35 cellular contexts compared by ENCODE assay signal in the genomic region with DNA sequence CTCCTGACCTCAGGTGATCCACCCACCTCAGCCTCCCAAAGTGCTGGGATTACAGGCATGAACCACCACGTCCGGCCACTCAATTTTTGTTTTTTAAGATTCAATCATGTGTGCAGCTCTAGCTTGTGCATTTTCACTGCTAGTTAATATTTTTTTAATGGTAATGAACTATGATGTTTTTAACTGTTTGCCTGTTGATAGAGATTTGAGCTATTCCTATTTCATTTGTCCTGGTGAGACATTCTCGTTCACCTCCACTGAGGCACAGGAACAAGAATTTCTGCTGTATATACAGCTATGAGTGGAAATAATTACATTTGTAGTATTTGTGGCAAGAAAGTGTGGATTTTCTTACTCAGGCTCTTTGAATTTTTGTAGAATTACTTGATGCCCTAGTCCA.
"Had no signal": no experiment of that assay in that cellular context is flagged by ENCODE, and none has a peak within 500 bp of the region (broad histone marks: within the 10 kb centered on the region; RNA-seq: fewer than 3 reads in every experiment).

No MANE protein-coding gene starts in this region.

- H3K4me3 ChIP-seq: body of pancreas, breast epithelium had no signal

- H3K36me3 Mint-ChIP-seq: activated CD8-positive, alpha-beta memory T cell treated with anti-CD3 and anti-CD28 coated beads, Interleukin-2, amount 10 ng/mL, durations not matched to agents 7 days and 5 days; activated naive CD4-positive, alpha-beta T cell treated with anti-CD3 and anti-CD28 coated beads, Interleukin-2, amount 10 ng/mL, durations not matched to agents 7 days and 5 days; activated naive CD4-positive, alpha-beta T cell treated with anti-CD3 and anti-CD28 coated beads, Interleukin-2, amount 50 U/mL, for 24 hours; activated naive CD8-positive, alpha-beta T cell; activated naive CD8-positive, alpha-beta T cell treated with anti-CD3 and anti-CD28 coated beads, Interleukin-2, amount 10 ng/mL, durations not matched to agents 7 days and 5 days; WTC11 had no signal

- H3K27me3 ChIP-seq: body of pancreas, brain microvascular endothelial cell, breast epithelium had no signal

- H3K4me3 Mint-ChIP-seq: activated CD4-positive, alpha-beta memory T cell treated with anti-CD3 and anti-CD28 coated beads, Interleukin-2, amount 10 ng/mL, durations not matched to agents 7 days and 5 days; activated CD4-positive, alpha-beta T cell treated with anti-CD3 and anti-CD28 coated beads for 36 hours; activated CD4-positive, alpha-beta T cell treated with anti-CD3 and anti-CD28 coated beads, Interleukin-2, amount 10 ng/mL, durations not matched to agents 7 days and 5 days; activated CD8-positive, alpha-beta memory T cell treated with anti-CD3 and anti-CD28 coated beads, Interleukin-2, amount 10 ng/mL, durations not matched to agents 7 days and 5 days; activated CD8-positive, alpha-beta T cell treated with anti-CD3 and anti-CD28 coated beads, Interleukin-2, amount 10 ng/mL, durations not matched to agents 7 days and 5 days; activated naive CD4-positive, alpha-beta T cell treated with anti-CD3 and anti-CD28 coated beads, Interleukin-2, amount 10 ng/mL, durations not matched to agents 7 days and 5 days; activated naive CD4-positive, alpha-beta T cell treated with anti-CD3 and anti-CD28 coated beads, Interleukin-2, amount 50 U/mL, for 24 hours; activated naive CD8-positive, alpha-beta T cell; activated naive CD8-positive, alpha-beta T cell treated with anti-CD3 and anti-CD28 coated beads, Interleukin-2, amount 10 ng/mL, durations not matched to agents 7 days and 5 days; activated naive CD8-positive, alpha-beta T cell treated with anti-CD3 and anti-CD28 coated beads, Interleukin-2, amount 50 U/mL, for 24 hours; activated T-cell treated with anti-CD3 and anti-CD28 coated beads, Interleukin-2, amount 50 U/mL, for 24 hours; T-helper 1 cell treated with Interleukin-12 subunit alpha and Interleukin-12 subunit beta and Interleukin-4 antibody, amounts not matched to agents 30 μg/mL and 1 μg/mL, for 36 hours; T-helper 2 cell treated with Interferon-gamma antibody and Interleukin-4, amounts not matched to agents 5 μg/mL and 100 μg/mL, for 36 hours; WTC11 had no signal

- H3K36me3 ChIP-seq: brain microvascular endothelial cell, breast epithelium, WERI-Rb-1 had no signal

- H3K27ac ChIP-seq: body of pancreas, brain microvascular endothelial cell, breast epithelium, WERI-Rb-1 had no signal

- H3K9me3 Mint-ChIP-seq: activated CD4-positive, alpha-beta memory T cell treated with anti-CD3 and anti-CD28 coated beads, Interleukin-2, amount 10 ng/mL, durations not matched to agents 7 days and 5 days; activated naive CD4-positive, alpha-beta T cell treated with anti-CD3 and anti-CD28 coated beads, Interleukin-2, amount 50 U/mL, for 24 hours; activated naive CD8-positive, alpha-beta T cell treated with anti-CD3 and anti-CD28 coated beads, Interleukin-2, amount 10 ng/mL, durations not matched to agents 7 days and 5 days; activated T-cell treated with anti-CD3 and anti-CD28 coated beads, Interleukin-2, amount 50 U/mL, for 24 hours; WTC11 had no signal

- H3K27me3 Mint-ChIP-seq: activated CD4-positive, alpha-beta memory T cell treated with anti-CD3 and anti-CD28 coated beads, Interleukin-2, amount 10 ng/mL, durations not matched to agents 7 days and 5 days; activated CD4-positive, alpha-beta T cell treated with anti-CD3 and anti-CD28 coated beads for 36 hours; activated CD4-positive, alpha-beta T cell treated with anti-CD3 and anti-CD28 coated beads, Interleukin-2, amount 10 ng/mL, durations not matched to agents 7 days and 5 days; activated CD8-positive, alpha-beta memory T cell treated with anti-CD3 and anti-CD28 coated beads, Interleukin-2, amount 10 ng/mL, durations not matched to agents 7 days and 5 days; activated naive CD4-positive, alpha-beta T cell treated with anti-CD3 and anti-CD28 coated beads, Interleukin-2, amount 10 ng/mL, durations not matched to agents 7 days and 5 days; activated naive CD8-positive, alpha-beta T cell; activated naive CD8-positive, alpha-beta T cell treated with anti-CD3 and anti-CD28 coated beads, Interleukin-2, amount 10 ng/mL, durations not matched to agents 7 days and 5 days; activated naive CD8-positive, alpha-beta T cell treated with anti-CD3 and anti-CD28 coated beads, Interleukin-2, amount 50 U/mL, for 24 hours; activated T-cell treated with anti-CD3 and anti-CD28 coated beads, Interleukin-2, amount 50 U/mL, for 24 hours had no signal

- H3K4me1 ChIP-seq: body of pancreas, breast epithelium had no signal

- DNase-seq: activated CD4-positive, alpha-beta memory T cell treated with anti-CD3 and anti-CD28 coated beads, Interleukin-2, amount 10 ng/mL, durations not matched to agents 7 days and 5 days; activated CD4-positive, alpha-beta T cell treated with anti-CD3 and anti-CD28 coated beads for 1 hour; activated CD4-positive, alpha-beta T cell treated with anti-CD3 and anti-CD28 coated beads for 36 hours; activated CD4-positive, alpha-beta T cell treated with anti-CD3 and anti-CD28 coated beads for 48 hours; activated CD4-positive, alpha-beta T cell treated with anti-CD3 and anti-CD28 coated beads, Interleukin-2, amount 10 ng/mL, durations not matched to agents 7 days and 5 days; activated CD4-positive, alpha-beta T cell treated with anti-CD3 and anti-CD28 coated beads, Interleukin-2, amount 50 U/mL, for 48 hours; activated CD4-positive, CD25-positive, alpha-beta regulatory T cell; activated CD8-positive, alpha-beta memory T cell treated with anti-CD3 and anti-CD28 coated beads for 24 hours; activated CD8-positive, alpha-beta memory T cell treated with anti-CD3 and anti-CD28 coated beads, Interleukin-2, amount 10 ng/mL, durations not matched to agents 7 days and 5 days; activated CD8-positive, alpha-beta memory T cell treated with anti-CD3 and anti-CD28 coated beads, Interleukin-2, amount 50 U/mL, for 48 hours; activated CD8-positive, alpha-beta T cell treated with anti-CD3 and anti-CD28 coated beads, Interleukin-2, amount 10 ng/mL, durations not matched to agents 7 days and 5 days; activated effector memory CD4-positive, alpha-beta T cell treated with Interleukin-2 at 50 U/mL for 16 hours; activated gamma-delta T cell; activated naive CD4-positive, alpha-beta T cell treated with anti-CD3 and anti-CD28 coated beads, Interleukin-2, amount 10 ng/mL, durations not matched to agents 7 days and 5 days; activated naive CD4-positive, alpha-beta T cell treated with Interleukin-2 at 50 U/mL for 16 hours; activated naive CD8-positive, alpha-beta T cell treated with anti-CD3 and anti-CD28 coated beads, Interleukin-2, amount 10 ng/mL, durations not matched to agents 7 days and 5 days; activated naive CD8-positive, alpha-beta T cell treated with anti-CD3 and anti-CD28 coated beads, Interleukin-2, amount 50 U/mL, for 24 hours; activated T-cell treated with anti-CD3 and anti-CD28 coated beads, Interleukin-2, amount 50 U/mL, for 24 hours; activated T-cell treated with anti-CD3 and anti-CD28 coated beads, Interleukin-2, amount 50 U/mL, for 48 hours; aorta; body of pancreas; brain microvascular endothelial cell; central memory CD4-positive, alpha-beta T cell; SW 1271; T-helper 1 cell; T-helper 2 cell; T-helper 9 cell; WERI-Rb-1 had no signal

- H3K4me1 Mint-ChIP-seq: activated CD4-positive, alpha-beta memory T cell treated with anti-CD3 and anti-CD28 coated beads, Interleukin-2, amount 10 ng/mL, durations not matched to agents 7 days and 5 days; activated CD4-positive, alpha-beta T cell treated with anti-CD3 and anti-CD28 coated beads for 36 hours; activated CD4-positive, alpha-beta T cell treated with anti-CD3 and anti-CD28 coated beads, Interleukin-2, amount 10 ng/mL, durations not matched to agents 7 days and 5 days; activated CD8-positive, alpha-beta memory T cell treated with anti-CD3 and anti-CD28 coated beads, Interleukin-2, amount 10 ng/mL, durations not matched to agents 7 days and 5 days; activated naive CD4-positive, alpha-beta T cell treated with anti-CD3 and anti-CD28 coated beads, Interleukin-2, amount 10 ng/mL, durations not matched to agents 7 days and 5 days; activated naive CD4-positive, alpha-beta T cell treated with anti-CD3 and anti-CD28 coated beads, Interleukin-2, amount 50 U/mL, for 24 hours; activated naive CD8-positive, alpha-beta T cell treated with anti-CD3 and anti-CD28 coated beads, Interleukin-2, amount 10 ng/mL, durations not matched to agents 7 days and 5 days; activated naive CD8-positive, alpha-beta T cell treated with anti-CD3 and anti-CD28 coated beads, Interleukin-2, amount 50 U/mL, for 24 hours had no signal

- H3K9me3 ChIP-seq: body of pancreas, breast epithelium had no signal

- H3K27ac Mint-ChIP-seq: activated CD4-positive, alpha-beta memory T cell treated with anti-CD3 and anti-CD28 coated beads, Interleukin-2, amount 10 ng/mL, durations not matched to agents 7 days and 5 days; activated CD4-positive, alpha-beta T cell treated with anti-CD3 and anti-CD28 coated beads for 36 hours; activated CD4-positive, alpha-beta T cell treated with anti-CD3 and anti-CD28 coated beads, Interleukin-2, amount 10 ng/mL, durations not matched to agents 7 days and 5 days; activated CD8-positive, alpha-beta memory T cell treated with anti-CD3 and anti-CD28 coated beads, Interleukin-2, amount 10 ng/mL, durations not matched to agents 7 days and 5 days; activated CD8-positive, alpha-beta T cell treated with anti-CD3 and anti-CD28 coated beads, Interleukin-2, amount 10 ng/mL, durations not matched to agents 7 days and 5 days; activated naive CD4-positive, alpha-beta T cell treated with anti-CD3 and anti-CD28 coated beads, Interleukin-2, amount 10 ng/mL, durations not matched to agents 7 days and 5 days; activated naive CD4-positive, alpha-beta T cell treated with anti-CD3 and anti-CD28 coated beads, Interleukin-2, amount 50 U/mL, for 24 hours; activated naive CD8-positive, alpha-beta T cell; activated naive CD8-positive, alpha-beta T cell treated with anti-CD3 and anti-CD28 coated beads, Interleukin-2, amount 10 ng/mL, durations not matched to agents 7 days and 5 days; activated naive CD8-positive, alpha-beta T cell treated with anti-CD3 and anti-CD28 coated beads, Interleukin-2, amount 50 U/mL, for 24 hours; activated T-cell treated with anti-CD3 and anti-CD28 coated beads, Interleukin-2, amount 50 U/mL, for 24 hours; activated T-helper 2 cell treated with anti-CD3 and anti-CD28 coated beads, Interferon-gamma antibody, Interleukin-2, Interleukin-4, amounts not matched to agents 10 μg/mL and 5 μg/mL and 100 μg/mL, durations not matched to agents 14 hours and 24 hours and 36 hours; T-helper 1 cell treated with Interleukin-12 subunit alpha and Interleukin-12 subunit beta and Interleukin-4 antibody, amounts not matched to agents 30 μg/mL and 1 μg/mL, for 36 hours; T-helper 2 cell treated with Interferon-gamma antibody and Interleukin-4, amounts not matched to agents 5 μg/mL and 100 μg/mL, for 36 hours; WTC11 had no signal
